24 cellular contexts compared by ENCODE assay signal in the genomic region with DNA sequence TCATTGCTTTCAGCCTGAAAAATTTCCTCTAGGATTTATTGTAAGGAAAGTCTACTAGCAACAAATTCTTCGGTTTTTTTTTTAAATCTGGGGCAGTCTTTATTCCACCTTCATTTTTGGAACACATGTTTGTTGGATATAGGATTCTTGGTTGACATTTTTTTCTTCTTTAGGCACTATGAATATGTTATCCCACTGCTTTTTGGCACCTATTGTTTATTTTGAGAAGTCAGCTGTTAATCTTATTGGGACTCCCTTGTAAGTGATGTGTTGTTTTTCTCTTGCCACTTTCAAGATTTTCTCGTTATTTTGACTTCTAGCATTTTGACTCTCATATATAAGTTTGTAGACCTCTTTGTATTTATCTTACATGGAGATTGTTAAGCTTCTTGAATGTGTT.
"Had no signal": no experiment of that assay in that cellular context is flagged by ENCODE, and none has a peak within 500 bp of the region (broad histone marks: within the 10 kb centered on the region; RNA-seq: fewer than 3 reads in every experiment).

No MANE protein-coding gene starts in this region.

- H3K27ac Mint-ChIP-seq: activated naive CD8-positive, alpha-beta T cell treated with anti-CD3 and anti-CD28 coated beads for 36 hours; activated T-cell treated with anti-CD3 and anti-CD28 coated beads, Interleukin-2, amount 50 U/mL, for 24 hours; activated T-helper 2 cell treated with anti-CD3 and anti-CD28 coated beads, Interferon-gamma antibody, Interleukin-2, Interleukin-4, amounts not matched to agents 10 μg/mL and 5 μg/mL and 100 μg/mL, durations not matched to agents 14 hours and 24 hours and 36 hours; effector memory CD8-positive, alpha-beta T cell; nephron progenitor cell; stimulated activated naive CD8-positive, alpha-beta T cell treated with anti-CD3 and anti-CD28 coated beads, Interleukin-15, Interleukin-2, amounts not matched to agents 100 ng/mL and 50 ng/mL, for 24 hours; T-helper 17 cell had no signal

- ATAC-seq: effector memory CD8-positive, alpha-beta T cell; heart right ventricle; left cardiac atrium; pancreas; right cardiac atrium; T-helper 17 cell; upper lobe of right lung had no signal

- DNase-seq: activated CD8-positive, alpha-beta memory T cell treated with anti-CD3 and anti-CD28 coated beads for 24 hours; activated CD8-positive, alpha-beta memory T cell treated with anti-CD3 and anti-CD28 coated beads, Interleukin-2, amount 50 U/mL, for 4 hours; activated naive CD4-positive, alpha-beta T cell; activated naive CD8-positive, alpha-beta T cell treated with anti-CD3 and anti-CD28 coated beads for 36 hours; activated T-cell treated with anti-CD3 and anti-CD28 coated beads, Interleukin-2, amount 50 U/mL, for 24 hours; amniotic stem cell; colonic mucosa; dorsolateral prefrontal cortex; effector memory CD8-positive, alpha-beta T cell; heart right ventricle; islet precursor cell; left cardiac atrium; nephron progenitor cell; pancreas; right cardiac atrium; stimulated activated CD4-positive, alpha-beta T cell treated with anti-CD3 and anti-CD28 coated beads, Interleukin-1b, Interleukin-23, amount 100 ng/mL, for 48 hours; substantia nigra; T-helper 17 cell; thyroid gland; upper lobe of right lung; WERI-Rb-1 had no signal

- H3K4me3 Mint-ChIP-seq: activated naive CD8-positive, alpha-beta T cell treated with anti-CD3 and anti-CD28 coated beads for 36 hours; activated T-cell treated with anti-CD3 and anti-CD28 coated beads, Interleukin-2, amount 50 U/mL, for 24 hours; effector memory CD8-positive, alpha-beta T cell; nephron progenitor cell; stimulated activated naive CD8-positive, alpha-beta T cell treated with anti-CD3 and anti-CD28 coated beads, Interleukin-15, Interleukin-2, amounts not matched to agents 100 ng/mL and 50 ng/mL, for 24 hours; T-helper 17 cell had no signal

- H3K4me3 ChIP-seq: colonic mucosa, dorsolateral prefrontal cortex, heart right ventricle, pancreas, thyroid gland, upper lobe of right lung had no signal

- H3K27me3 Mint-ChIP-seq: activated naive CD8-positive, alpha-beta T cell treated with anti-CD3 and anti-CD28 coated beads for 36 hours; stimulated activated naive CD8-positive, alpha-beta T cell treated with anti-CD3 and anti-CD28 coated beads, Interleukin-15, Interleukin-2, amounts not matched to agents 100 ng/mL and 50 ng/mL, for 24 hours; T-helper 17 cell had no signal

- H3K4me1 Mint-ChIP-seq: activated naive CD8-positive, alpha-beta T cell treated with anti-CD3 and anti-CD28 coated beads for 36 hours; nephron progenitor cell; T-helper 17 cell had no signal

- FAIRE-seq: bronchial epithelial cell, pancreas had no signal
